In genomic region chr19:12295191-12295590, GRCh38 we compare ENCODE assay signal across 8 cellular contexts. TPM values are rescaled to one million over a fixed set of nuclear protein-coding genes. Genes with fewer than 3 reads are reported as not detected.
DNase-seq lines count a peak whose midpoint lies in the region; ATAC-seq and TF ChIP-seq lines count a peak whose summit lies in the region.

No MANE protein-coding gene starts in this region.

- TF ChIP-seq CTCF in chondrocyte (IDR thresholded peaks at IDR 0.05) (no peak), natural killer cell (IDR thresholded peaks at IDR 0.05) (no peak)

- peak overlapping the region; percentile 48 for H3K4me2 ChIP-seq in BLaER1

- H3K27me3 Mint-ChIP-seq in chondrocyte (ENCODE audit: low read depth) (no peaks in the 10 kb centered on the region), natural killer cell (ENCODE audit: low read depth in 2 of 2) (no peaks in the 10 kb centered on the region)

- H3K4me3 Mint-ChIP-seq in chondrocyte (ENCODE audit: unreplicated experiment) (peak overlapping the region; percentile 99), natural killer cell (peak overlapping the region; percentile 97)

- peaks cover 9% of the 10 kb centered on the region for H3K4me1 ChIP-seq in BLaER1

- H3K9me3 Mint-ChIP-seq in chondrocyte (ENCODE audit: low read depth) (no peaks in the 10 kb centered on the region), natural killer cell (no peaks in the 10 kb centered on the region)

- H3K36me3 Mint-ChIP-seq in chondrocyte (ENCODE audit: low read depth): no peaks in the 10 kb centered on the region
- no peaks in the 10 kb centered on the region for H3K36me3 Mint-ChIP-seq in natural killer cell

- H3K36me3 ChIP-seq in BLaER1: peaks cover 19% of the 10 kb centered on the region

- H3K4me3 ChIP-seq in BLaER1: peak overlapping the region; percentile 98

- intact Hi-C loops in natural killer cell (cut with micrococcal nuclease): loop anchor here (2.0 kb wide), 1 partner anchor 38 kb away; the partner anchor contains the start of gene ZNF563

- no peaks in the 10 kb centered on the region for H3K27me3 ChIP-seq in BLaER1

- DNase-seq in chondrocyte (ENCODE audit: low spot score) (no peak), natural killer cell (no peak), DMS79 treated with DMSO at 0.1 percent for 48 hours (lab: John Stamatoyannopoulos, UW) (no peak), OCI-M2 (lab: John Stamatoyannopoulos, UW; ENCODE audit: unreplicated experiment) (no peak)
- DNase-seq in activated CD4-positive, alpha-beta T cell treated with anti-CD3 and anti-CD28 coated beads for 48 hours: no peak

- H3K9ac ChIP-seq in BLaER1: peak overlapping the region; percentile 90

- H3K27ac ChIP-seq in BLaER1: peak overlapping the region; percentile 86

- peaks cover 6% of the 10 kb centered on the region; the same call in 1 of the 2 replicates for H3K9me3 ChIP-seq in BLaER1

- H3K4me1 Mint-ChIP-seq in chondrocyte (ENCODE audit: low read depth) (peaks cover 26% of the 10 kb centered on the region), natural killer cell (peaks cover 28 to 31% of the 10 kb centered on the region in 2 donors)

- H3K27ac Mint-ChIP-seq in chondrocyte (ENCODE audit: unreplicated experiment): peak overlapping the region; percentile 97
- H3K27ac Mint-ChIP-seq in natural killer cell: peak overlapping the region; percentile 89 to 95

- peaks cover 12% of the 10 kb centered on the region; the same call in 1 of the 2 replicates for H4K20me1 ChIP-seq in BLaER1

- ATAC-seq in HG03135 (IDR thresholded peaks at IDR 0.05; ENCODE audit: unreplicated experiment): peak; percentile 3
- ATAC-seq in natural killer cell: peak in 1 of 3 donors; percentile 3
- no peak for ATAC-seq in HG03439 (IDR thresholded peaks at IDR 0.05; ENCODE audit: unreplicated experiment)

RNA-seq across cellular contexts. Expression of gene ZNF44, which starts 0.5 kb away (rescaled TPM):
- total RNA-seq in chondrocyte (4.7 to 7.2 TPM (median 5.8 TPM) in 3 replicates), natural killer cell (10 to 100 TPM; 27.3 to 43.1 (median 40.0) TPM)

RNA-seq across cellular contexts. Expression of gene ZNF563, which starts 38.2 kb away (rescaled TPM):
- total RNA-seq in chondrocyte (1.2 to 2.5 TPM (median 2.5 TPM) in 3 replicates), natural killer cell (under 1 TPM; 0.78 to 1.00 (median 0.80) TPM)
